11 cellular contexts compared by ENCODE assay signal in the genomic region with DNA sequence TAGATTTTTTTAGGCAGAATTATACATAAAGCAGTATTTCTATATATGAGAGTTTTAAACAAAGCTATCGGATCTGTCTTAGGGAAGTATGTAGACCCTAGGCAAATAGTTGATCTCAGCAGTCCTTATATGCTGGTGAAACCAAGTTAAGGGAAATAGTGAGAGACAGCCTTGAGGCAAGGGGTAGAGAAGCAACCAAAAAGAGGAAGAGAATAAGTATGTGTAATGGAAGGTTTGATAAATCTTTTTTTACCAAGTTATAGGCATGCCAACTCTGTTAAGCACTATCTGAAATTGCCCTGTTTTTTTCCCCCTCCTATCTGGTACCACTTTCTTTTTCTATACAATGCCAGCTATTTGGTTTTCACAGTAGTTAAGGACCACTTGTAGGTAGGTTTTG. TPM values are rescaled to one million over a fixed set of nuclear protein-coding genes. Genes with fewer than 3 reads are reported as not detected.
DNase-seq lines count a peak whose midpoint lies in the region; ATAC-seq and TF ChIP-seq lines count a peak whose summit lies in the region.
"Had no signal": no experiment of that assay in that cellular context is flagged by ENCODE, and none has a peak within 500 bp of the region (broad histone marks: within the 10 kb centered on the region; RNA-seq: fewer than 3 reads in every experiment).

No MANE protein-coding gene starts in this region.

- H3K4me3 ChIP-seq in Caco-2 (ENCODE audit: low read depth, low read length) = no peak overlapping the region
- H3K4me3 ChIP-seq: skin epidermis had no signal

- ATAC-seq in GM18868 (IDR thresholded peaks at IDR 0.05; ENCODE audit: unreplicated experiment) (peak; percentile 67), GM21786 (IDR thresholded peaks at IDR 0.05; ENCODE audit: unreplicated experiment) (peak; percentile 52), HG03565 (IDR thresholded peaks at IDR 0.05; ENCODE audit: unreplicated experiment) (peak; percentile 43)

- H3K4me3 Mint-ChIP-seq in Caco-2 (ENCODE audit: unreplicated experiment) = no peak overlapping the region

- no peaks in the 10 kb centered on the region for H3K36me3 ChIP-seq in Caco-2 (ENCODE audit: control insufficient read depth, insufficient read depth, low read length)

- DNase-seq in globus pallidus (ENCODE audit: low spot score) (peak; percentile 37), mesenteric fat pad (ENCODE audit: low spot score) (no peak), Caco-2 (no peak), NCI-H1417 treated with DMSO at 0.1 percent for 48 hours (lab: John Stamatoyannopoulos, UW) (no peak), NCI-H69 (lab: John Stamatoyannopoulos, UW) (no peak)
- DNase-seq: Calu3, hypothalamus had no signal

- no peaks in the 10 kb centered on the region for H3K27me3 Mint-ChIP-seq in Caco-2 (ENCODE audit: insufficient read depth, unreplicated experiment)

- no peak for TF ChIP-seq CTCF in Caco-2 (IDR thresholded peaks at IDR 0.05; ENCODE audit: insufficient read depth in 1 of 2, low read depth in 1 of 2, low read length in 1 of 2, severe bottlenecking in 1 of 2, unreplicated experiment in 1 of 2)

- BruUV-seq in Caco-2 (replicated peaks; lab: Mats Ljungman, UMichigan) = no TSS peak

- H3K9me3 ChIP-seq in Caco-2 = no peaks in the 10 kb centered on the region

- no peaks in the 10 kb centered on the region for H3K4me1 ChIP-seq in Caco-2

- POLR2A ChIA-PET in Caco-2 (lab: Charles Lee) = no interaction called here

- no peaks in the 10 kb centered on the region for H3K36me3 Mint-ChIP-seq in Caco-2 (ENCODE audit: insufficient read depth, unreplicated experiment)

- H3K4me1 Mint-ChIP-seq in Caco-2 (ENCODE audit: low read depth, unreplicated experiment) = peaks cover 7% of the 10 kb centered on the region

- intact Hi-C loops in Caco-2 (cut with micrococcal nuclease; ENCODE audit: unreplicated experiment) = no loop called here

- H3K27me3 ChIP-seq in Caco-2 (replicated peaks; ENCODE audit: control insufficient read depth, insufficient read depth, low read length) = no peaks in the 10 kb centered on the region

- no peaks in the 10 kb centered on the region for H3K9me3 Mint-ChIP-seq in Caco-2 (ENCODE audit: unreplicated experiment)

- CTCF ChIA-PET in Caco-2 (lab: Charles Lee) = no interaction called here

- no peak overlapping the region for H3K27ac Mint-ChIP-seq in Caco-2 (ENCODE audit: unreplicated experiment)

RNA-seq across cellular contexts. Expression of gene SPAG6, which starts 19.9 kb away (rescaled TPM):
- 0.51 TPM for total RNA-seq in mesenteric fat pad
- 0.79 and 0.81 TPM in 2 replicates for total RNA-seq in Caco-2 (2022)
- total RNA-seq: Calu3 had no signal

RNA-seq across cellular contexts. Expression of gene BMI1, which starts 44.3 kb away (rescaled TPM):
- total RNA-seq in mesenteric fat pad = 58.1 TPM
- total RNA-seq in Caco-2 (2022) = 118 and 121 TPM in 2 replicates

RNA-seq across cellular contexts. Expression of gene COMMD3, which starts 49.0 kb away (rescaled TPM):
- total RNA-seq in mesenteric fat pad (46.8 TPM), Caco-2 (2022) (50.7 and 55.4 TPM in 2 replicates)
